In the genomic region with DNA sequence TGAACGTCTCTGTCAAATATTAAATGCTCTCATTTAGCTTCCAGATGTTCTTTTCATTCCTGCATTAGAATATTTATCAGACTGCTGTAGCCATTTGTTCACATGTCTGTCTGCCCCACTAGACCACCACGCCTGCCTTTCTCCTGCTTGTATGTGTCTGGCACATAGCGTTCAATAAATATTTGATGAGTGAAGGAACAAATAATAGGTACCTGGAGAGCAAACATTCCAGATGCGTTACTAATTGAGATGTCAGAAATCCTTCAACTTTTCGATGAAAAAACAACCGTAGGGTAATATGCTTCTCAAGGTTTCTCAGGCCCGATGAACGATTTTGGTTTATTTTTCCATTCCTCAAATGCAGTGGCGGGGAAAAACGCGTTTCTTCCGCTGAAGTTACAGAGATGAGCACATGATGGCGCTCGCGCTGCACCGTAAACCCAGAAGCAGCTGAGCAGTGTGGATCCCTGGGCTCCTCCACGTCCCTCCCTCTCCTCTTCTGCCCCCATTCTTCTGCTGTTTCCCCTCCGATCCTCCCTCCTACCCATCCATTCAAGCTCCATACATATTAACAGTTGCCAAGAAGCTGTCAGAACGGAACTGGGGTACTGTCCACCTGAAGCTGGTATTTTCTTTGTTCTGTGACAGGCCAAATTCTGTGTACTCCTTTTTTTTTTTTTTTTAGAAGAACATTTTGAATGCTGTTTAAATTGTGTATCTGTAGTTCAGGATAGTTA, we compare ENCODE assay signal across 9 cellular contexts.
DNase-seq lines count a peak whose midpoint lies in the region; ATAC-seq and TF ChIP-seq lines count a peak whose summit lies in the region.
"Had no signal": no experiment of that assay in that cellular context is flagged by ENCODE, and none has a peak within 500 bp of the region (broad histone marks: within the 10 kb centered on the region; RNA-seq: fewer than 3 reads in every experiment).

No MANE protein-coding gene starts in this region.

- no peaks in the 10 kb centered on the region for H3K27me3 ChIP-seq in cardiac muscle cell

- POLR2A ChIA-PET in WTC11 (lab: Charles Lee) = interaction anchor here (0.5 to 0.7 kb wide), 2 partner anchors 54 to 813 kb away, joined by 3 read pairs; no protein-coding TSS in a partner anchor

- H3K27me3 Mint-ChIP-seq in WTC11 (ENCODE audit: low read depth) = no peaks in the 10 kb centered on the region; the same call in 1 of the 2 replicates
- H3K27me3 Mint-ChIP-seq: memory B cell had no signal

- H3K27ac ChIP-seq in cardiac muscle cell = no peak overlapping the region

- TF ChIP-seq CTCF in WTC11 (IDR thresholded peaks at IDR 0.05) (peak; percentile 65), cardiac muscle cell (IDR thresholded peaks at IDR 0.05; ENCODE audit: low read depth, low read length) (peak; percentile 78)

- H3K36me3 Mint-ChIP-seq in WTC11 = peaks cover 10% of the 10 kb centered on the region
- H3K36me3 Mint-ChIP-seq: memory B cell had no signal

- H3K9me3 ChIP-seq in cardiac muscle cell (ENCODE audit: low read depth) = no peaks in the 10 kb centered on the region

- no peaks in the 10 kb centered on the region for H3K36me3 ChIP-seq in cardiac muscle cell

- DNase-seq in Ammon's horn (ENCODE audit: low spot score) = peak; percentile 86
- DNase-seq in NCI-H2081 treated with DMSO at 0.1 percent for 48 hours (lab: John Stamatoyannopoulos, UW) = peak; percentile 84
- peak; percentile 74 for DNase-seq in WTC11 (ENCODE audit: low spot score)
- peak; percentile 80 to 85 for DNase-seq in cardiac muscle cell (ENCODE audit: low read depth in 1 of 2, low spot score in 1 of 2)
- DNase-seq in posterior vena cava (ENCODE audit: low spot score) = peak; percentile 86

- H3K4me1 ChIP-seq in cardiac muscle cell (ENCODE audit: low read depth) = no peaks in the 10 kb centered on the region

- CTCF ChIA-PET in WTC11 (lab: Charles Lee) = interaction anchor here (0.7 to 2.4 kb wide), 11 partner anchors 15 to 1408 kb away, joined by 3 to 13 read pairs (median 5); no protein-coding TSS in a partner anchor

- H3K4me3 Mint-ChIP-seq in WTC11 = no peak overlapping the region
- H3K4me3 Mint-ChIP-seq: memory B cell had no signal

- peak; percentile 70 for ATAC-seq in GM21390 (IDR thresholded peaks at IDR 0.05; ENCODE audit: unreplicated experiment)
- peak; percentile 100 for ATAC-seq in WTC11
- no peak for ATAC-seq in HG03439 (IDR thresholded peaks at IDR 0.05; ENCODE audit: unreplicated experiment)
- no peak for ATAC-seq in GM18873 (IDR thresholded peaks at IDR 0.05; ENCODE audit: low FRiP score, unreplicated experiment)

- H3K4me3 ChIP-seq in cardiac muscle cell = no peak overlapping the region

- no peak overlapping the region for H3K27ac Mint-ChIP-seq in WTC11
- H3K27ac Mint-ChIP-seq: memory B cell had no signal

- intact Hi-C loops in posterior vena cava (cut with DNase I) = loop anchor here in 1 of 2 donors (10.0 kb wide), 1 partner anchor 1401 kb away; no protein-coding TSS in a partner anchor

- peaks cover 22% of the 10 kb centered on the region for H3K4me1 Mint-ChIP-seq in WTC11
- H3K4me1 Mint-ChIP-seq: memory B cell had no signal

- no peaks in the 10 kb centered on the region for H3K9me3 Mint-ChIP-seq in WTC11

TF ChIP-seq in WTC11, 78 proteins besides CTCF, POLR2A, EP300 and RAD21:
- TF ChIP-seq, protein P1, sequence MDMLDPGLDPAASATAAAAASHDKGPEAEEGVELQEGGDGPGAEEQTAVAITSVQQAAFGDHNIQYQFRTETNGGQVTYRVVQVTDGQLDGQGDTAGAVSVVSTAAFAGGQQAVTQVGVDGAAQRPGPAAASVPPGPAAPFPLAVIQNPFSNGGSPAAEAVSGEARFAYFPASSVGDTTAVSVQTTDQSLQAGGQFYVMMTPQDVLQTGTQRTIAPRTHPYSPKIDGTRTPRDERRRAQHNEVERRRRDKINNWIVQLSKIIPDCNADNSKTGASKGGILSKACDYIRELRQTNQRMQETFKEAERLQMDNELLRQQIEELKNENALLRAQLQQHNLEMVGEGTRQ (CRISPR knock-in tag; IDR thresholded peaks at IDR 0.05) = no peak; the same call in 1 of the 2 replicates
- no peak for TF ChIP-seq ATF1 (CRISPR knock-in tag; IDR thresholded peaks at IDR 0.05)

Comparison
In these comparisons a context has a peak if more than half of its experiments do, and no peak if none do; other contexts are left out.
1. ATAC-seq: peak in GM21390 (single experiment) and WTC11 (single experiment); none in HG03439 (single experiment) and GM18873 (single experiment).
2. Peak in every context shown above with its lines, with median percentiles within 50 percentile points of each other: DNase-seq.